In the genomic region with DNA sequence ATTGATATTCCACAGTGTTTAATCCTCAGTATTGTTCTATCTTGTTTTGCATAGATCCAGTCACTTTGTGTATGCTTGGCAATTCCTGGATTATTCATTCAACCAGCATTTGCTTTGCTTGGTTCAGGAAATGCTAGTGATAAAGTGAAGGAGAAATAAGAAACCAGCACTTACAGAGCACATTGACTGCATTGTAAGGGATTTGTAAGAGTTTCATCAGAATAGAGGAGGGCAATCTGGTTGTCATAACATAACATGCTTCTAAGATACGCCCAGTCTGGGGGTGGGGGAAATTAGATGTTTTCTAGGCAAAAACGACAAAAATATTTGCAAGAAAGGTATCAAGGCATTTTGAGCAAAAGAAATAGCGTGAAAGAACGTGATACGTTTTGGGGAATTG, we compare ENCODE assay signal across 15 cellular contexts. TPM values are rescaled to one million over a fixed set of nuclear protein-coding genes. Genes with fewer than 3 reads are reported as not detected.
DNase-seq lines count a peak whose midpoint lies in the region; ATAC-seq and TF ChIP-seq lines count a peak whose summit lies in the region.
"Had no signal": no experiment of that assay in that cellular context is flagged by ENCODE, and none has a peak within 500 bp of the region (broad histone marks: within the 10 kb centered on the region; RNA-seq: fewer than 3 reads in every experiment).

No MANE protein-coding gene starts in this region.

- H3K4me3 Mint-ChIP-seq in activated T-cell treated with anti-CD3 and anti-CD28 coated beads, Interleukin-2, amount 50 U/mL, for 72 hours: peak overlapping the region; percentile 7 to 29
- no peak overlapping the region for H3K4me3 Mint-ChIP-seq in T-cell

- no peak overlapping the region for H3K27ac ChIP-seq in fibroblast of lung (ENCODE audit: insufficient read depth, low read length)
- H3K27ac ChIP-seq: uterus had no signal

- H4K20me1 ChIP-seq in fibroblast of lung (ENCODE audit: control insufficient read depth, extremely low read depth, insufficient read depth, low read length): no peaks in the 10 kb centered on the region

- no peak for TF ChIP-seq CTCF in fibroblast of lung (conservative IDR thresholded peaks at IDR 0.05 in 1 of 2, IDR thresholded peaks at IDR 0.05 in 1 of 2; ENCODE audit: low read depth in 1 of 2, low read length in 2 of 2)

- no peak for DNase-seq in activated T-cell treated with anti-CD3 and anti-CD28 coated beads, Interleukin-2, amount 50 U/mL, for 72 hours
- no peak for DNase-seq in activated T-cell treated with anti-CD3 and anti-CD28 coated beads, Interleukin-2, amount 50 U/mL, for 48 hours
- DNase-seq in T-cell (no peak), fibroblast of lung (ENCODE audit: low read depth in 2 of 2) (peak; percentile 41 to 75), skeletal muscle cell (ENCODE audit: low read depth) (peak; percentile 25), HuH-7 (ENCODE audit: low spot score) (no peak), mesenteric fat pad (ENCODE audit: low spot score) (no peak), globus pallidus (ENCODE audit: low spot score) (no peak)
- DNase-seq: activated CD4-positive, alpha-beta T cell treated with anti-CD3 and anti-CD28 coated beads, Interleukin-2, amount 50 U/mL, for 48 hours; H7; NCI-H1105 treated with DMSO at 0.1 percent for 48 hours; NCI-H526 treated with DMSO at 0.1 percent for 48 hours; occipital lobe; uterus had no signal

- no peaks in the 10 kb centered on the region for H3K27me3 Mint-ChIP-seq in activated T-cell treated with anti-CD3 and anti-CD28 coated beads, Interleukin-2, amount 50 U/mL, for 72 hours (ENCODE audit: low read depth)
- no peaks in the 10 kb centered on the region for H3K27me3 Mint-ChIP-seq in T-cell

- H3K27ac Mint-ChIP-seq in activated T-cell treated with anti-CD3 and anti-CD28 coated beads, Interleukin-2, amount 50 U/mL, for 72 hours: peak overlapping the region; percentile 76
- peak overlapping the region; percentile 22 to 33 for H3K27ac Mint-ChIP-seq in T-cell

- H3K9me3 Mint-ChIP-seq in activated T-cell treated with anti-CD3 and anti-CD28 coated beads, Interleukin-2, amount 50 U/mL, for 72 hours: no peaks in the 10 kb centered on the region
- H3K9me3 Mint-ChIP-seq in T-cell: no peaks in the 10 kb centered on the region

- peaks cover 31% of the 10 kb centered on the region for H3K79me2 ChIP-seq in fibroblast of lung (ENCODE audit: control insufficient read depth, insufficient read depth, low read length)

- H3K9me3 ChIP-seq in fibroblast of lung (ENCODE audit: control insufficient read depth, insufficient read depth, low read depth, low read length): no peaks in the 10 kb centered on the region
- H3K9me3 ChIP-seq: uterus had no signal

- H3K36me3 ChIP-seq in fibroblast of lung (ENCODE audit: control insufficient read depth, insufficient read depth, low read length): no peaks in the 10 kb centered on the region
- H3K36me3 ChIP-seq: uterus had no signal

- no peak overlapping the region for H3K9ac ChIP-seq in fibroblast of lung (ENCODE audit: insufficient read depth, low read length)

- POLR2A ChIA-PET in T-cell (lab: Charles Lee): interaction anchor here (0.6 kb wide), 2 partner anchors 11 to 203 kb away, joined by 7 read pairs; no protein-coding TSS in a partner anchor

- no peak overlapping the region for H3K4me2 ChIP-seq in fibroblast of lung (ENCODE audit: extremely low read depth, insufficient read depth, low read length)

- no peak overlapping the region for H2AFZ ChIP-seq in fibroblast of lung (ENCODE audit: low read length)

- H3K4me1 Mint-ChIP-seq in activated T-cell treated with anti-CD3 and anti-CD28 coated beads, Interleukin-2, amount 50 U/mL, for 72 hours (ENCODE audit: low read depth): peaks cover 33% of the 10 kb centered on the region
- H3K4me1 Mint-ChIP-seq in T-cell: peaks cover 56 to 60% (median 57%) of the 10 kb centered on the region in 3 donors

- peaks cover 0 to 24% of the 10 kb centered on the region in 2 donors for H3K36me3 Mint-ChIP-seq in activated T-cell treated with anti-CD3 and anti-CD28 coated beads, Interleukin-2, amount 50 U/mL, for 72 hours (ENCODE audit: insufficient read depth in 2 of 2)
- H3K36me3 Mint-ChIP-seq in T-cell: peaks cover 24% of the 10 kb centered on the region

- H3K27me3 ChIP-seq in fibroblast of lung (ENCODE audit: control insufficient read depth, insufficient read depth, low read length): no peaks in the 10 kb centered on the region
- H3K27me3 ChIP-seq: uterus had no signal

- CTCF ChIA-PET in T-cell (lab: Charles Lee): interaction anchor here in 1 of 2 donors (0.5 kb wide), 1 partner anchor 213 kb away, joined by 5 read pairs; no protein-coding TSS in a partner anchor

- peak; percentile 41 to 62 for ATAC-seq in activated T-cell treated with anti-CD3 and anti-CD28 coated beads, Interleukin-2, amount 50 U/mL, for 72 hours (replicated peaks in 1 of 2)
- no peak for ATAC-seq in T-cell (replicated peaks in 1 of 4)
- ATAC-seq: left lobe of liver had no signal

- H3K4me3 ChIP-seq in fibroblast of lung (replicated peaks in 1 of 4; ENCODE audit: control extremely low read depth in 1 of 4, insufficient read depth in 1 of 4, low read depth in 3 of 4, low read length in 4 of 4): no peak overlapping the region
- H3K4me3 ChIP-seq in skeletal muscle cell (ENCODE audit: low read depth, low read length): no peak overlapping the region
- H3K4me3 ChIP-seq: uterus had no signal

- H3K4me1 ChIP-seq in fibroblast of lung (ENCODE audit: control insufficient read depth, extremely low read depth, insufficient read depth, low read length): no peaks in the 10 kb centered on the region
- H3K4me1 ChIP-seq: uterus had no signal

RNA-seq across cellular contexts. Expression of gene TNRC6A, which starts 40.4 kb away (rescaled TPM):
- 10 to 100 TPM; 37.4 to 39.7 TPM for total RNA-seq in activated T-cell treated with anti-CD3 and anti-CD28 coated beads, Interleukin-2, amount 50 U/mL, for 72 hours
- total RNA-seq in T-cell (10 to 100 TPM; 74.7 to 79.4 (median 77.9) TPM), fibroblast of lung (37.0 and 49.4 TPM in 2 replicates), mesenteric fat pad (55.3 TPM)
- polyA plus RNA-seq in fibroblast of lung: 51.5 and 52.2 TPM in 2 replicates
- polyA plus RNA-seq in fibroblast of lung (2012): 26.1 and 34.4 TPM in 2 replicates
- polyA minus RNA-seq in fibroblast of lung (ENCODE audit: low replicate concordance): 63.7 and 65.6 TPM in 2 replicates

Comparison
In these comparisons a context has a peak if more than half of its experiments do, and no peak if none do; other contexts are left out.
1. ATAC-seq: peak in activated T-cell treated with anti-CD3 and anti-CD28 coated beads, Interleukin-2, amount 50 U/mL, for 72 hours (2 of 2); none in T-cell (0 of 4).
2. DNase-seq: peak in fibroblast of lung (2 of 2) and skeletal muscle cell (single experiment); none in activated T-cell treated with anti-CD3 and anti-CD28 coated beads, Interleukin-2, amount 50 U/mL, for 72 hours (0 of 2), activated T-cell treated with anti-CD3 and anti-CD28 coated beads, Interleukin-2, amount 50 U/mL, for 48 hours (0 of 2), T-cell (0 of 34), HuH-7 (single experiment), mesenteric fat pad (single experiment) and globus pallidus (single experiment).
3. H3K4me3 Mint-ChIP-seq: peak in activated T-cell treated with anti-CD3 and anti-CD28 coated beads, Interleukin-2, amount 50 U/mL, for 72 hours (2 of 2); none in T-cell (0 of 3).